ENCODE assay signal across 1 cellular context in genomic region chr4:55637272-55637820, GRCh38.
TF ChIP-seq lines count a peak whose summit lies in the region.

No MANE protein-coding gene starts in this region.

TF ChIP-seq in K562, 482 proteins besides CTCF, POLR2A, EP300 and RAD21 (continued from another document and continues in another):
- TF ChIP-seq ZBTB9 (CRISPR knock-in tag; IDR thresholded peaks at IDR 0.05) (peak; percentile 47), CBX2 (IDR thresholded peaks at IDR 0.05; ENCODE audit: insufficient read depth, low read length, poor library complexity, severe bottlenecking) (no peak), BACH1 (tag; IDR thresholded peaks at IDR 0.05) (peak; percentile 64), RB1 (IDR thresholded peaks at IDR 0.05; ENCODE audit: low read depth) (no peak), ZHX1 (conservative IDR thresholded peaks at IDR 0.05; ENCODE audit: low read length) (no peak), PHTF2 (CRISPR knock-in tag; IDR thresholded peaks at IDR 0.05) (no peak), RHOXF2B (CRISPR knock-in tag; conservative IDR thresholded peaks at IDR 0.05) (no peak), ZFP30 (CRISPR knock-in tag; IDR thresholded peaks at IDR 0.05; ENCODE audit: borderline replicate concordance) (no peak), FOXK2 (conservative IDR thresholded peaks at IDR 0.05 in 1 of 2, IDR thresholded peaks at IDR 0.05 in 1 of 2; ENCODE audit: low read depth in 2 of 2) (peak; percentile 54 to 63; a peak in 3 of 4 replicates), ATF7 (IDR thresholded peaks at IDR 0.05) (peak; percentile 52; the same call in 1 of the 2 replicates), SNIP1 (IDR thresholded peaks at IDR 0.05; ENCODE audit: low read depth) (no peak), HIVEP1 (CRISPR knock-in tag; IDR thresholded peaks at IDR 0.05) (no peak), NCOA1 (IDR thresholded peaks at IDR 0.05; ENCODE audit: low read depth) (no peak), DACH1 (IDR thresholded peaks at IDR 0.05; ENCODE audit: partially characterized antibody) (no peak), YY1 (IDR thresholded peaks at IDR 0.05; ENCODE audit: borderline replicate concordance in 1 of 3, control insufficient read depth in 1 of 3, extremely low read depth in 1 of 3, insufficient read depth in 3 of 3, insufficient read length in 1 of 3, insufficient replicate concordance in 2 of 3, low read depth in 1 of 3, low read length in 2 of 3) (peak in 1 of 3 experiments; percentile 40), NFE2L1 (tag; IDR thresholded peaks at IDR 0.05; ENCODE audit: borderline replicate concordance, low read depth) (no peak), ESRRA (IDR thresholded peaks at IDR 0.05; ENCODE audit: borderline replicate concordance, low read depth) (peak; percentile 65; the same call in 1 of the 2 replicates), TEAD4 (IDR thresholded peaks at IDR 0.05; ENCODE audit: low read length) (peak; percentile 6; the same call in 1 of the 2 replicates), TEAD4 (CRISPR knock-in tag; IDR thresholded peaks at IDR 0.05; ENCODE audit: borderline replicate concordance) (no peak), THAP7 (CRISPR knock-in tag; IDR thresholded peaks at IDR 0.05) (no peak), PPARD (CRISPR knock-in tag; IDR thresholded peaks at IDR 0.05) (no peak), ZBTB7A (IDR thresholded peaks at IDR 0.05; ENCODE audit: borderline replicate concordance, control insufficient read depth, low read depth, low read length) (peak; percentile 58; the same call in 1 of the 2 replicates), KLF16 (IDR thresholded peaks at IDR 0.05) (peak; percentile 86), ZNF407 (IDR thresholded peaks at IDR 0.05; ENCODE audit: low read depth) (no peak), SETDB1 (IDR thresholded peaks at IDR 0.05; ENCODE audit: low read length) (no peak), LEF1 (IDR thresholded peaks at IDR 0.05) (peak; percentile 61), WHSC1 (IDR thresholded peaks at IDR 0.05; ENCODE audit: low read length) (no peak), ATF6 (CRISPR knock-in tag; IDR thresholded peaks at IDR 0.05) (no peak), CBX5 (IDR thresholded peaks at IDR 0.05; ENCODE audit: borderline replicate concordance, low read depth) (no peak), TBP (optimal IDR thresholded peaks at IDR 0.05; ENCODE audit: low read depth, low read length) (peak; percentile 36), RREB1 (CRISPR knock-in tag; IDR thresholded peaks at IDR 0.05) (no peak), KDM1A (IDR thresholded peaks at IDR 0.05) (no peak)
